ENCODE assay signal across 8 cellular contexts in the genomic region with DNA sequence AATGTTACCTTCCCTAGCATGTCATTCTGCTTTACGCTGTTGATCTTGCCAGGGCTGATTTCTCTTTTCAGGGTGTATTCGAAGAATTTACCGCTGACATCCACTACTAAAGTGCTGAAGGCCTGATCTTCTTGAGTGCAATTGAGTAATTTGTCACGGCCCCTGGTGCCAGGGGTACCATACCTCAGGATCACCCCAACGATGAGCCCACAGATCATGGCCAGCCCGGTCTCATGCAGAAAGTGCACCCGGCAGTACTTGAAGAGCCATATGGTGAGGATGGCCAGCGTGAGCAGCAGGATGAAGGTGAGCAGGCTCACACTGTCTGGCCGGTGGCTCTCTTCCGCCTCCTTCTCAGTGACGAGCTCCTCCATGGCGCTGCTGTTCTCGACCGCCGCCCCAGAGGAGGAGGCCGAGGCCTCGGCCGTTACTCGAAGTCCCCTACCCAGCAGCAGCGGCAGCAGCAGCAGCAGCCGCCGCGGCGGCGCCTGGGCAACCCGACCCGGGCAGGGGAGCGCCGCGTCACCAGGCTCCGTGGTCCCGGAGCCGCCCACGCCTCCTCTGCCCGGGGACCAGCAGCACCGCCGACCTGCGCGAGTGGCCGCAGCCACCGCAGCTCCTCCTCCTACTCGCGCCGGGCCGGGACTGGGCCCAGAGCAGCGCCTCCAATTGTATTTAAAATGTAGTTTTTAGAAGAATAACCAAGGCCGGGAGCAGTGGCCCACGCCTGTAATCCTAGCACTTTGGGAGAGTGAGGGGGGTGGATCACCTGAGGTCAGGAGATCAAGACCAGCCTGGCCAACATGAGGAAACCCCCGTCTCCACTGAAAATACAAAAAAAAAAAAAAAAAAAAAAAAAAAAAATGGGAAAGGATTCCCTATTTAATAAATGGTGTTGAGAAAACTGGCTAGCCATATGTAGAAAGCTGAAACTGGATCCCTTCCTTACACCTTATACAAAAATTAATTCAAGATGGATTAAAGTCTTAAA. TPM values are rescaled to one million over a fixed set of nuclear protein-coding genes. Genes with fewer than 3 reads are reported as not detected.
DNase-seq lines count a peak whose midpoint lies in the region; ATAC-seq and TF ChIP-seq lines count a peak whose summit lies in the region.

No MANE protein-coding gene starts in this region.

- H3K36me3 ChIP-seq in SJSA1, result no peaks in the 10 kb centered on the region
- no peaks in the 10 kb centered on the region for H3K36me3 ChIP-seq in lung (ENCODE audit: control insufficient read depth in 2 of 2, insufficient read depth in 2 of 2, low read length in 2 of 2)

- no peaks in the 10 kb centered on the region; the same call in 1 of the 2 replicates for H3K9me3 ChIP-seq in SJSA1 (replicated peaks)
- no peaks in the 10 kb centered on the region for H3K9me3 ChIP-seq in lung (ENCODE audit: control insufficient read depth in 2 of 2, insufficient read depth in 1 of 2, low read length in 1 of 2)

- H3K27me3 ChIP-seq in SJSA1 (replicated peaks), result no peaks in the 10 kb centered on the region
- no peaks in the 10 kb centered on the region for H3K27me3 ChIP-seq in lung (ENCODE audit: control insufficient read depth, insufficient read depth)

- H3K4me3 ChIP-seq in SJSA1, result peak overlapping the region; percentile 36
- H3K4me3 ChIP-seq in lung, result peak overlapping the region; percentile 6

- intact Hi-C loops in CD14-positive monocyte (cut with micrococcal nuclease), result no loop called here

- ATAC-seq in GM21825 (IDR thresholded peaks at IDR 0.05; ENCODE audit: unreplicated experiment) (peak; percentile 86), lung (ENCODE audit: insufficient read depth, low FRiP score) (peak; percentile 90), HG03521 (IDR thresholded peaks at IDR 0.05; ENCODE audit: unreplicated experiment) (no peak)
- ATAC-seq in stimulated activated naive CD8-positive, alpha-beta T cell treated with anti-CD3 and anti-CD28 coated beads, Interleukin-15, amount 100 ng/mL, for 72 hours, result peak; percentile 73

- peaks cover 6 to 8% (median 7%) of the 10 kb centered on the region in 3 donors for H3K27me3 Mint-ChIP-seq in CD14-positive monocyte (ENCODE audit: low read depth in 3 of 3)
- peaks cover 40% of the 10 kb centered on the region for H3K27me3 Mint-ChIP-seq in stimulated activated naive CD8-positive, alpha-beta T cell treated with anti-CD3 and anti-CD28 coated beads, Interleukin-15, amount 100 ng/mL, for 72 hours

- WGBS in lung, 2 donors, result 14 to 20% methylated on average over 38 to 49 of the region's 49 CpGs

- peak overlapping the region; percentile 90 to 97 (median 95) for H3K27ac Mint-ChIP-seq in CD14-positive monocyte
- H3K27ac Mint-ChIP-seq in stimulated activated naive CD8-positive, alpha-beta T cell treated with anti-CD3 and anti-CD28 coated beads, Interleukin-15, amount 100 ng/mL, for 72 hours, result peak overlapping the region in 1 of 2 donors; percentile 19

- H3K4me3 Mint-ChIP-seq in CD14-positive monocyte, result peak overlapping the region; percentile 83 to 94
- H3K4me3 Mint-ChIP-seq in stimulated activated naive CD8-positive, alpha-beta T cell treated with anti-CD3 and anti-CD28 coated beads, Interleukin-15, amount 100 ng/mL, for 72 hours, result peak overlapping the region; percentile 58 to 78

- H3K36me3 Mint-ChIP-seq in CD14-positive monocyte, result peaks cover 15 to 22% of the 10 kb centered on the region in 2 donors

- H3K4me1 Mint-ChIP-seq in CD14-positive monocyte, result peaks cover 41% of the 10 kb centered on the region
- H3K4me1 Mint-ChIP-seq in stimulated activated naive CD8-positive, alpha-beta T cell treated with anti-CD3 and anti-CD28 coated beads, Interleukin-15, amount 100 ng/mL, for 72 hours, result peaks cover 17% of the 10 kb centered on the region

- H3K27ac ChIP-seq in SJSA1, result no peak overlapping the region
- H3K27ac ChIP-seq in lung (ENCODE audit: low read depth in 1 of 2, low read length in 1 of 2), result no peak overlapping the region

- peaks cover 6% of the 10 kb centered on the region; the same call in 1 of the 2 replicates for H3K4me1 ChIP-seq in SJSA1 (replicated peaks)
- peaks cover 0 to 7% of the 10 kb centered on the region in 2 donors for H3K4me1 ChIP-seq in lung (ENCODE audit: control insufficient read depth in 2 of 2, insufficient read depth in 2 of 2, low read length in 2 of 2)

- peak; percentile 53 for DNase-seq in CD14-positive monocyte (ENCODE audit: low spot score)
- DNase-seq in SJSA1 (ENCODE audit: low read depth in 1 of 2, low spot score in 2 of 2), result peak; percentile 31 to 46
- peak; percentile 55 for DNase-seq in dermis blood vessel endothelial cell
- DNase-seq in lung (ENCODE audit: low spot score), result no peak
- peak; percentile 22 to 28 for DNase-seq in stimulated activated naive CD8-positive, alpha-beta T cell treated with anti-CD3 and anti-CD28 coated beads, Interleukin-15, amount 100 ng/mL, for 72 hours
- no peak for DNase-seq in T-helper 9 cell

- no peak for TF ChIP-seq CTCF in CD14-positive monocyte (IDR thresholded peaks at IDR 0.05)
- no peak for TF ChIP-seq CTCF in lung (IDR thresholded peaks at IDR 0.05; ENCODE audit: control extremely low read depth, extremely low read depth)

- peaks cover 2 to 19% (median 10%) of the 10 kb centered on the region in 7 donors for H3K9me3 Mint-ChIP-seq in CD14-positive monocyte
- no peaks in the 10 kb centered on the region for H3K9me3 Mint-ChIP-seq in stimulated activated naive CD8-positive, alpha-beta T cell treated with anti-CD3 and anti-CD28 coated beads, Interleukin-15, amount 100 ng/mL, for 72 hours

RNA-seq across cellular contexts. Expression of gene TMPO, which starts 58.5 kb away (rescaled TPM):
- polyA plus RNA-seq in CD14-positive monocyte (10 to 100 TPM; 52.1 to 67.3 TPM), lung (10 to 100 TPM; 20.7 to 24.3 TPM)
- total RNA-seq in SJSA1 (2014; rRNA removed; shearing (Covaris generic)), result 271 and 276 TPM in 2 replicates
- total RNA-seq in dermis blood vessel endothelial cell (143 and 205 TPM in 2 replicates), lung (100 to 1,000 TPM in 1 of 2 donors, 10 to 100 TPM in 1; 36.8 to 149 TPM)

Comparison
In these comparisons a context has a peak if more than half of its experiments do, and no peak if none do; other contexts are left out.
1. DNase-seq: peak in CD14-positive monocyte (single experiment), SJSA1 (2 of 2), dermis blood vessel endothelial cell (single experiment) and stimulated activated naive CD8-positive, alpha-beta T cell treated with anti-CD3 and anti-CD28 coated beads, Interleukin-15, amount 100 ng/mL, for 72 hours (2 of 2); none in lung (single experiment) and T-helper 9 cell (single experiment).